1 cellular context compared by ENCODE assay signal in the genomic region with DNA sequence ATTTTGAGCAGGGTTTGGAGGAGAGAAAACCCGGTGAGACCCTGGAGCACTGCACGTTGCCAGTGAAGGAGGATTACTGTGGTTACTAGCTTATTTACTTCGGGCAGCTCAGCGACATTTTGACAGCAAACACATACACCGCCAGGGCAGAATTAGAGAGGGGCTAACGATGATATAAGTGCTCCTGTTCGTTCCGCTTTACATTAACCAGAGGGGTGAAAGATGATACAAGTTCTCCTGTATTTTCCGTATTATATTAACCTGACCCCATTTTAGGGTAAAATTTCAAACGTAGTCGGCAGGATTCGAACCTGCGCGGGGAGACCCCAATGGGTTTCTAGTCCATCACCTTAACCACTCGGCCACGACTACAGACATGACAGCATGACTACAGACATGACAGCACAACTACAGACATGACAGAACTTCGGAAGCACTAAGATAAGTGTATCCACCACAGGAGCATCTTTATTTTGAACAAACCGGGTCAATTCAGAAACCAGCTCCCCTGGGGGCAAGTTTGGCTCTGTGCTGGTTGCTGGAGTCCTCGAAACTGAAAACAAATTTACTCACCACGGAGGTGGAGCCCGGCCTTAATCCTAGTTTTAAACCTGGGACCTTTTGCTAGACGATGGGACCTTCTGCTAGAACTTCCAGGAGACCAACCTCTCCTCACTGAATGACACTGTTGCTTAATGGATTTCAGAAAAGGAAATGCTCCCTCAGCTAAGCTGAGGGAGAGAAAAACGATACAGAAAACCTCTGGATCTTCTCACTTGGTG.
TF ChIP-seq lines count a peak whose summit lies in the region.

No MANE protein-coding gene starts in this region.

TF ChIP-seq in WTC11, 78 proteins besides CTCF, POLR2A, EP300 and RAD21 (continued from another document and continues in another):
- no peak for TF ChIP-seq STAT6 (CRISPR knock-in tag; conservative IDR thresholded peaks at IDR 0.05; ENCODE audit: low read depth)
- TF ChIP-seq RELA (CRISPR knock-in tag; IDR thresholded peaks at IDR 0.05; ENCODE audit: borderline replicate concordance) = no peak
- no peak for TF ChIP-seq RORB (CRISPR knock-in tag; IDR thresholded peaks at IDR 0.05)
- TF ChIP-seq ATF1 (CRISPR knock-in tag; IDR thresholded peaks at IDR 0.05) = no peak
- TF ChIP-seq ZNF423 (CRISPR knock-in tag; IDR thresholded peaks at IDR 0.05) = no peak
- TF ChIP-seq CREB1 (CRISPR knock-in tag; IDR thresholded peaks at IDR 0.05) = no peak
- TF ChIP-seq E2F1 (CRISPR knock-in tag; IDR thresholded peaks at IDR 0.05) = no peak
- TF ChIP-seq KAT7 (CRISPR knock-in tag; IDR thresholded peaks at IDR 0.05; ENCODE audit: borderline replicate concordance) = no peak
- TF ChIP-seq JUN (CRISPR knock-in tag; IDR thresholded peaks at IDR 0.05) = no peak
- no peak for TF ChIP-seq CREM (CRISPR knock-in tag; IDR thresholded peaks at IDR 0.05)
- no peak for TF ChIP-seq ZNF138 (CRISPR knock-in tag; conservative IDR thresholded peaks at IDR 0.05)
- no peak for TF ChIP-seq TEAD1 (CRISPR knock-in tag; IDR thresholded peaks at IDR 0.05)
- no peak for TF ChIP-seq NFE2L1 (CRISPR knock-in tag; IDR thresholded peaks at IDR 0.05)
- TF ChIP-seq PRRX2 (CRISPR knock-in tag; IDR thresholded peaks at IDR 0.05) = no peak
- TF ChIP-seq, protein P1, sequence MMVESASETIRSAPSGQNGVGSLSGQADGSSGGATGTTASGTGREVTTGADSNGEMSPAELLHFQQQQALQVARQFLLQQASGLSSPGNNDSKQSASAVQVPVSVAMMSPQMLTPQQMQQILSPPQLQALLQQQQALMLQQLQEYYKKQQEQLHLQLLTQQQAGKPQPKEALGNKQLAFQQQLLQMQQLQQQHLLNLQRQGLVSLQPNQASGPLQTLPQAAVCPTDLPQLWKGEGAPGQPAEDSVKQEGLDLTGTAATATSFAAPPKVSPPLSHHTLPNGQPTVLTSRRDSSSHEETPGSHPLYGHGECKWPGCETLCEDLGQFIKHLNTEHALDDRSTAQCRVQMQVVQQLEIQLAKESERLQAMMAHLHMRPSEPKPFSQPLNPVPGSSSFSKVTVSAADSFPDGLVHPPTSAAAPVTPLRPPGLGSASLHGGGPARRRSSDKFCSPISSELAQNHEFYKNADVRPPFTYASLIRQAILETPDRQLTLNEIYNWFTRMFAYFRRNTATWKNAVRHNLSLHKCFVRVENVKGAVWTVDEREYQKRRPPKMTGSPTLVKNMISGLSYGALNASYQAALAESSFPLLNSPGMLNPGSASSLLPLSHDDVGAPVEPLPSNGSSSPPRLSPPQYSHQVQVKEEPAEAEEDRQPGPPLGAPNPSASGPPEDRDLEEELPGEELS (CRISPR knock-in tag; IDR thresholded peaks at IDR 0.05) = 0 out of 2 replicates have a peak, but pooled peaks have one; percentile 32
- TF ChIP-seq, protein P2, sequence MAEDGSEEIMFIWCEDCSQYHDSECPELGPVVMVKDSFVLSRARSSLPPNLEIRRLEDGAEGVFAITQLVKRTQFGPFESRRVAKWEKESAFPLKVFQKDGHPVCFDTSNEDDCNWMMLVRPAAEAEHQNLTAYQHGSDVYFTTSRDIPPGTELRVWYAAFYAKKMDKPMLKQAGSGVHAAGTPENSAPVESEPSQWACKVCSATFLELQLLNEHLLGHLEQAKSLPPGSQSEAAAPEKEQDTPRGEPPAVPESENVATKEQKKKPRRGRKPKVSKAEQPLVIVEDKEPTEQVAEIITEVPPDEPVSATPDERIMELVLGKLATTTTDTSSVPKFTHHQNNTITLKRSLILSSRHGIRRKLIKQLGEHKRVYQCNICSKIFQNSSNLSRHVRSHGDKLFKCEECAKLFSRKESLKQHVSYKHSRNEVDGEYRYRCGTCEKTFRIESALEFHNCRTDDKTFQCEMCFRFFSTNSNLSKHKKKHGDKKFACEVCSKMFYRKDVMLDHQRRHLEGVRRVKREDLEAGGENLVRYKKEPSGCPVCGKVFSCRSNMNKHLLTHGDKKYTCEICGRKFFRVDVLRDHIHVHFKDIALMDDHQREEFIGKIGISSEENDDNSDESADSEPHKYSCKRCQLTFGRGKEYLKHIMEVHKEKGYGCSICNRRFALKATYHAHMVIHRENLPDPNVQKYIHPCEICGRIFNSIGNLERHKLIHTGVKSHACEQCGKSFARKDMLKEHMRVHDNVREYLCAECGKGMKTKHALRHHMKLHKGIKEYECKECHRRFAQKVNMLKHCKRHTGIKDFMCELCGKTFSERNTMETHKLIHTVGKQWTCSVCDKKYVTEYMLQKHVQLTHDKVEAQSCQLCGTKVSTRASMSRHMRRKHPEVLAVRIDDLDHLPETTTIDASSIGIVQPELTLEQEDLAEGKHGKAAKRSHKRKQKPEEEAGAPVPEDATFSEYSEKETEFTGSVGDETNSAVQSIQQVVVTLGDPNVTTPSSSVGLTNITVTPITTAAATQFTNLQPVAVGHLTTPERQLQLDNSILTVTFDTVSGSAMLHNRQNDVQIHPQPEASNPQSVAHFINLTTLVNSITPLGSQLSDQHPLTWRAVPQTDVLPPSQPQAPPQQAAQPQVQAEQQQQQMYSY (CRISPR knock-in tag; IDR thresholded peaks at IDR 0.05) = no peak
- TF ChIP-seq ATF6 (CRISPR knock-in tag; IDR thresholded peaks at IDR 0.05) = no peak
- no peak for TF ChIP-seq NR2C2 (CRISPR knock-in tag; IDR thresholded peaks at IDR 0.05)
- TF ChIP-seq SMAD4 (CRISPR knock-in tag; IDR thresholded peaks at IDR 0.05) = no peak
- no peak for TF ChIP-seq ZBTB21 (CRISPR knock-in tag; IDR thresholded peaks at IDR 0.05; ENCODE audit: borderline replicate concordance)
- TF ChIP-seq, protein P3, sequence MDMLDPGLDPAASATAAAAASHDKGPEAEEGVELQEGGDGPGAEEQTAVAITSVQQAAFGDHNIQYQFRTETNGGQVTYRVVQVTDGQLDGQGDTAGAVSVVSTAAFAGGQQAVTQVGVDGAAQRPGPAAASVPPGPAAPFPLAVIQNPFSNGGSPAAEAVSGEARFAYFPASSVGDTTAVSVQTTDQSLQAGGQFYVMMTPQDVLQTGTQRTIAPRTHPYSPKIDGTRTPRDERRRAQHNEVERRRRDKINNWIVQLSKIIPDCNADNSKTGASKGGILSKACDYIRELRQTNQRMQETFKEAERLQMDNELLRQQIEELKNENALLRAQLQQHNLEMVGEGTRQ (CRISPR knock-in tag; IDR thresholded peaks at IDR 0.05) = no peak
- no peak for TF ChIP-seq ZNF671 (CRISPR knock-in tag; IDR thresholded peaks at IDR 0.05)
- TF ChIP-seq TEAD4 (CRISPR knock-in tag; IDR thresholded peaks at IDR 0.05) = no peak
- no peak for TF ChIP-seq ZSCAN18 (CRISPR knock-in tag; IDR thresholded peaks at IDR 0.05)
- TF ChIP-seq NR3C1 (CRISPR knock-in tag; conservative IDR thresholded peaks at IDR 0.05; ENCODE audit: low read depth) = no peak
- TF ChIP-seq ELF4 (CRISPR knock-in tag; IDR thresholded peaks at IDR 0.05; ENCODE audit: low read depth) = no peak
- TF ChIP-seq SOX15 (CRISPR knock-in tag; IDR thresholded peaks at IDR 0.05) = no peak
- TF ChIP-seq SMAD3 (CRISPR knock-in tag; IDR thresholded peaks at IDR 0.05; ENCODE audit: borderline replicate concordance) = no peak
- no peak for TF ChIP-seq ZNF425 (CRISPR knock-in tag; conservative IDR thresholded peaks at IDR 0.05)
- TF ChIP-seq, protein P4, sequence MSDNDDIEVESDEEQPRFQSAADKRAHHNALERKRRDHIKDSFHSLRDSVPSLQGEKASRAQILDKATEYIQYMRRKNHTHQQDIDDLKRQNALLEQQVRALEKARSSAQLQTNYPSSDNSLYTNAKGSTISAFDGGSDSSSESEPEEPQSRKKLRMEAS (CRISPR knock-in tag; IDR thresholded peaks at IDR 0.05) = 0 out of 2 replicates have a peak, but pooled peaks have one; percentile 1
- no peak for TF ChIP-seq PREB (CRISPR knock-in tag; IDR thresholded peaks at IDR 0.05; ENCODE audit: borderline replicate concordance)
- no peak for TF ChIP-seq HMGA2 (CRISPR knock-in tag; IDR thresholded peaks at IDR 0.05)
- no peak for TF ChIP-seq ESRRA (CRISPR knock-in tag; IDR thresholded peaks at IDR 0.05; ENCODE audit: borderline replicate concordance)
- TF ChIP-seq FOXK1 (CRISPR knock-in tag; IDR thresholded peaks at IDR 0.05) = 0 out of 2 replicates have a peak, but pooled peaks have one; percentile 33
- TF ChIP-seq SP1 (CRISPR knock-in tag; conservative IDR thresholded peaks at IDR 0.05) = peak; percentile 37; the same call in 1 of the 2 replicates
- no peak for TF ChIP-seq ATF2 (CRISPR knock-in tag; IDR thresholded peaks at IDR 0.05; ENCODE audit: borderline replicate concordance, low read depth)
- TF ChIP-seq ZNF219 (CRISPR knock-in tag; IDR thresholded peaks at IDR 0.05; ENCODE audit: borderline replicate concordance) = no peak
- TF ChIP-seq NFYB (CRISPR knock-in tag; conservative IDR thresholded peaks at IDR 0.05; ENCODE audit: low read depth) = no peak
